In genomic region chr9:126587187-126588185, GRCh38 we compare ENCODE assay signal across 13 cellular contexts. TPM values are rescaled to one million over a fixed set of nuclear protein-coding genes. Genes with fewer than 3 reads are reported as not detected.
DNase-seq lines count a peak whose midpoint lies in the region; ATAC-seq and TF ChIP-seq lines count a peak whose summit lies in the region.
"Had no signal": no experiment of that assay in that cellular context is flagged by ENCODE, and none has a peak within 500 bp of the region (broad histone marks: within the 10 kb centered on the region; RNA-seq: fewer than 3 reads in every experiment).

No MANE protein-coding gene starts in this region.

- peak overlapping the region in 3 of 4 donors; percentile 34 to 66 (median 38) for H3K27ac ChIP-seq in gastroesophageal sphincter
- H3K27ac ChIP-seq: RWPE1 had no signal

- peaks cover 12% of the 10 kb centered on the region for H3K27me3 ChIP-seq in gastroesophageal sphincter

- no peak for TF ChIP-seq EP300 in gastroesophageal sphincter (IDR thresholded peaks at IDR 0.05)

- no peak for TF ChIP-seq CTCF in gastroesophageal sphincter (IDR thresholded peaks at IDR 0.05)

- H3K4me3 ChIP-seq in gastroesophageal sphincter, result no peak overlapping the region

- H3K36me3 ChIP-seq in gastroesophageal sphincter, result no peaks in the 10 kb centered on the region

- no peaks in the 10 kb centered on the region for H3K9me3 ChIP-seq in gastroesophageal sphincter

- peaks cover 0 to 22% (median 14%) of the 10 kb centered on the region in 3 donors for H3K4me1 ChIP-seq in gastroesophageal sphincter

- no peak for TF ChIP-seq POLR2A in gastroesophageal sphincter (IDR thresholded peaks at IDR 0.05)

- WGBS in gastroesophageal sphincter (ENCODE audit: low coverage in 1 of 2), 2 donors, result 27 to 52% methylated on average over 2 to 6 of the region's 20 CpGs

- peak; percentile 50 for ATAC-seq in gastroesophageal sphincter
- no peak for ATAC-seq in HG03135 (IDR thresholded peaks at IDR 0.05; ENCODE audit: unreplicated experiment)
- ATAC-seq in SK-N-SH treated with all-trans-retinoic acid at 6 μM for 48 hours, result no peak

- peak in 2 of 3 experiments; percentile 40 to 62 for DNase-seq in NCI-H1417 (lab: John Stamatoyannopoulos, UW)
- no peak for DNase-seq in NCI-H1417 treated with DMSO at 0.1 percent for 48 hours (lab: John Stamatoyannopoulos, UW)
- peak; percentile 75 for DNase-seq in midbrain (lab: John Stamatoyannopoulos, UW)
- DNase-seq in superior temporal gyrus (ENCODE audit: extremely low spot score), result peak; percentile 73
- no peak for DNase-seq in activated CD4-positive, alpha-beta T cell treated with anti-CD3 and anti-CD28 coated beads for 48 hours
- DNase-seq: activated CD4-positive, CD25-positive, alpha-beta regulatory T cell; activated gamma-delta T cell; EL had no signal

TF ChIP-seq in SK-N-SH treated with all-trans-retinoic acid at 6 μM for 48 hours, 23 proteins besides CTCF, POLR2A, EP300 and RAD21:
- no peak for TF ChIP-seq ZC3H10 (CRISPR knock-in tag; IDR thresholded peaks at IDR 0.05)
- TF ChIP-seq ZNF565 (CRISPR knock-in tag; conservative IDR thresholded peaks at IDR 0.05; ENCODE audit: low read depth), result no peak
- TF ChIP-seq GLIS3 (CRISPR knock-in tag; IDR thresholded peaks at IDR 0.05), result no peak

RNA-seq across cellular contexts. Expression of gene LMX1B, which starts 26.2 kb away (rescaled TPM):
- total RNA-seq in gastroesophageal sphincter, result under 1 TPM; 0.13 to 0.58 (median 0.27) TPM
- total RNA-seq: liver had no signal

Comparison
In these comparisons a context has a peak if more than half of its experiments do, and no peak if none do; other contexts are left out.
1. DNase-seq: peak in NCI-H1417 (2 of 3), midbrain (single experiment) and superior temporal gyrus (single experiment); none in NCI-H1417 treated with DMSO at 0.1 percent for 48 hours (single experiment) and activated CD4-positive, alpha-beta T cell treated with anti-CD3 and anti-CD28 coated beads for 48 hours (single experiment).